In the genomic region with DNA sequence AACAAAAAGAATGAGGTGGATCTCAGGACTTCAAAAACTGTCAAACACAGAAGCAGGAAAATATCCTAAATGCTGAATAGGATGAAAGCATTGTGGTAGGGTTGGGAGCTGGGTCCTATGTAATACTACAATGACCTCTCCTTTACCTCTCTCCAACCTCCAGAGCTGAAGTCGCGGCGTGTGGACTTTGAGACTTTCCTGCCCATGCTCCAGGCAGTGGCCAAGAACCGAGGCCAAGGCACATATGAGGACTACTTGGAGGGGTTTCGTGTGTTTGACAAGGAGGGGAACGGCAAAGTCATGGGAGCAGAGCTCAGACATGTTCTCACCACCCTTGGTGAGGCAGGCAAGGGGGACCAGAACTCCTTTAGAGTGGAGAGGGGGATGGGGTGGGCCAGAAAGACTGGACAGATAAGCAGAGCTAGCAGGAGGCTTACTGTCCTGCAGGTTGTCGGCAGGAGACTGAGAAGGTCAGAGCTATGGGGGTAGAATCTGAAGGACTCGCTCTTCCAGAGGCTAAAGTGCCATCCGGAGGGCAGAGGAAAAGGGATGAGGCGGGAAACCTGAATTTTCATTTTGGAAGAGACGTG, we compare ENCODE assay signal across 1 cellular context.
TF ChIP-seq lines count a peak whose summit lies in the region.

No MANE protein-coding gene starts in this region.

TF ChIP-seq in liver, 16 proteins besides CTCF, POLR2A, EP300 and RAD21:
- TF ChIP-seq, protein P1, sequence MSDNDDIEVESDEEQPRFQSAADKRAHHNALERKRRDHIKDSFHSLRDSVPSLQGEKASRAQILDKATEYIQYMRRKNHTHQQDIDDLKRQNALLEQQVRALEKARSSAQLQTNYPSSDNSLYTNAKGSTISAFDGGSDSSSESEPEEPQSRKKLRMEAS (IDR thresholded peaks at IDR 0.05) = no peak
- TF ChIP-seq RXRA (IDR thresholded peaks at IDR 0.05) (peak; percentile 72 to 74), SP1 (IDR thresholded peaks at IDR 0.05) (peak; percentile 76), HNF4A (conservative IDR thresholded peaks at IDR 0.05) (peak; percentile 81 to 87), HNF4G (IDR thresholded peaks at IDR 0.05) (peak; percentile 58)
TF ChIP-seq in liver: peak in this region for 4.
